Comparison of ENCODE assay signal across 2 cellular contexts in genomic region chr7:134126126-134126525, GRCh38.
TF ChIP-seq lines count a peak whose summit lies in the region.

No MANE protein-coding gene starts in this region.

TF ChIP-seq in GM23338, 12 proteins besides CTCF, POLR2A, EP300 and RAD21 (continued from another document):
- TF ChIP-seq REST (IDR thresholded peaks at IDR 0.05; ENCODE audit: unreplicated experiment) = no peak
- TF ChIP-seq POLR2AphosphoS5 (IDR thresholded peaks at IDR 0.05; ENCODE audit: low read depth) = no peak
- no peak for TF ChIP-seq NANOG (IDR thresholded peaks at IDR 0.05; ENCODE audit: borderline replicate concordance)
- TF ChIP-seq ZNF462 (CRISPR knock-in tag; IDR thresholded peaks at IDR 0.05) = no peak
- no peak for TF ChIP-seq ZNF331 (CRISPR knock-in tag; IDR thresholded peaks at IDR 0.05; ENCODE audit: low read depth)
- no peak for TF ChIP-seq EZH2phosphoT487 (IDR thresholded peaks at IDR 0.05; ENCODE audit: unreplicated experiment)
- TF ChIP-seq EZH2 (IDR thresholded peaks at IDR 0.05; ENCODE audit: low read depth, unreplicated experiment) = no peak
- no peak for TF ChIP-seq ETS1 (IDR thresholded peaks at IDR 0.05)
- no peak for TF ChIP-seq CREB1 (CRISPR knock-in tag; IDR thresholded peaks at IDR 0.05; ENCODE audit: low read depth)
- TF ChIP-seq STAT1 (IDR thresholded peaks at IDR 0.05; ENCODE audit: unreplicated experiment) = no peak
TF ChIP-seq in GM23338: peak in this region for 0.

TF ChIP-seq in neural cell, 6 proteins besides CTCF, POLR2A, EP300 and RAD21 (continued from another document):
- TF ChIP-seq REST (IDR thresholded peaks at IDR 0.05; ENCODE audit: borderline replicate concordance) = no peak
